In the genomic region with DNA sequence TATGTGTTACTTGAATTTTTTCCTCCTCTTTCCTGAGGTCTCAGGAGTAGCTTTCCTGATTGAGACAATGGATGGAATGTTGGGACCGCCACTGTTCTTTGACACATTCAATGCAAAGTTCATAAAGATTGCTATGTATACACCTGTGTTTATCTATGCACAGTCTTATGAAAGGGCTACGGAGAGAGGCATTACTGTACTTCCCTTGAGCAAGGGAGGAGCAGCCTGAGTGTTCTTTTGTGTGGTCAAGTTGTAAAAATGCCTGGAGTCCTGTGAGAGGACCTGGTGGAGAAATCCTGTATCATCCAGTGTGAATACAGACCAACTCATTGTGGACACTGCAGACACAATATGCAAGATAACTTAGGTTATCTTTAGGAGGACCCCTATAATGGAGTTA, we compare ENCODE assay signal across 10 cellular contexts. TPM values are rescaled to one million over a fixed set of nuclear protein-coding genes. Genes with fewer than 3 reads are reported as not detected.
DNase-seq lines count a peak whose midpoint lies in the region; ATAC-seq, FAIRE-seq and TF ChIP-seq lines count a peak whose summit lies in the region.
"Had no signal": no experiment of that assay in that cellular context is flagged by ENCODE, and none has a peak within 500 bp of the region (broad histone marks: within the 10 kb centered on the region; RNA-seq: fewer than 3 reads in every experiment).

No MANE protein-coding gene starts in this region.

- H3K36me3 ChIP-seq in keratinocyte (ENCODE audit: control insufficient read depth in 2 of 2, extremely low read depth in 1 of 2, insufficient read depth in 2 of 2, low read length in 2 of 2): peaks cover 0 to 14% of the 10 kb centered on the region in 2 experiments
- H3K36me3 ChIP-seq in tibial artery: no peaks in the 10 kb centered on the region

- H2AFZ ChIP-seq in keratinocyte (ENCODE audit: control insufficient read depth, low read length): no peak overlapping the region

- dilution Hi-C loops in keratinocyte (cut with MboI; ENCODE audit: extremely low pct_ligation_motif_present, low sequenced_read_pairs): loop anchor here (25.0 kb wide), 1 partner anchor 417 kb away; no protein-coding TSS in a partner anchor

- peaks cover 4% of the 10 kb centered on the region for H3K9me1 ChIP-seq in keratinocyte (ENCODE audit: control insufficient read depth, extremely low read depth, insufficient read depth, low read length)

- peak overlapping the region; percentile 88 for H3K4me2 ChIP-seq in keratinocyte (ENCODE audit: control insufficient read depth, extremely low read depth, insufficient read depth, low read depth, low read length)

- H3K4me1 ChIP-seq in keratinocyte (ENCODE audit: control insufficient read depth, extremely low read depth, insufficient read depth, low read length) (peaks cover 26% of the 10 kb centered on the region), tibial artery (peaks cover 0 to 32% (median 9%) of the 10 kb centered on the region in 4 donors)

- peak overlapping the region; percentile 85 for H3K27ac ChIP-seq in keratinocyte (ENCODE audit: control insufficient read depth, insufficient read depth, low read length)
- H3K27ac ChIP-seq in tibial artery: no peak overlapping the region

- H3K9me3 ChIP-seq in keratinocyte (ENCODE audit: control insufficient read depth, low read depth, low read length) (no peaks in the 10 kb centered on the region), tibial artery (no peaks in the 10 kb centered on the region)

- H3K9ac ChIP-seq in keratinocyte (ENCODE audit: control insufficient read depth, extremely low read depth, insufficient read depth, low read length): peak overlapping the region; percentile 93

- H3K27me3 ChIP-seq in keratinocyte (ENCODE audit: control insufficient read depth, extremely low read depth, insufficient read depth, low read length) (no peaks in the 10 kb centered on the region), tibial artery (no peaks in the 10 kb centered on the region)

- no peak for ATAC-seq in activated T-helper 17 cell treated with anti-CD3 and anti-CD28 coated beads, Interleukin-2, amount 50 U/mL, for 72 hours (replicated peaks)
- ATAC-seq in HG03521 (IDR thresholded peaks at IDR 0.05; ENCODE audit: unreplicated experiment) (no peak), GM21786 (IDR thresholded peaks at IDR 0.05; ENCODE audit: unreplicated experiment) (no peak)

- no peak overlapping the region for H3K27ac Mint-ChIP-seq in activated T-helper 17 cell treated with anti-CD3 and anti-CD28 coated beads, Interleukin-2, amount 50 U/mL, for 72 hours
- H3K27ac Mint-ChIP-seq: IgD-negative memory B cell had no signal

- H3K27me3 Mint-ChIP-seq in activated T-helper 17 cell treated with anti-CD3 and anti-CD28 coated beads, Interleukin-2, amount 50 U/mL, for 72 hours: peaks cover 13% of the 10 kb centered on the region

- TF ChIP-seq CTCF in keratinocyte (optimal IDR thresholded peaks at IDR 0.05 in 1 of 3, IDR thresholded peaks at IDR 0.05 in 1 of 3, conservative IDR thresholded peaks at IDR 0.05 in 1 of 3; ENCODE audit: extremely low read depth in 1 of 3, insufficient read depth in 2 of 3, low read length in 3 of 3): no peak
- no peak for TF ChIP-seq CTCF in tibial artery (IDR thresholded peaks at IDR 0.05)

- H3K4me1 Mint-ChIP-seq in activated T-helper 17 cell treated with anti-CD3 and anti-CD28 coated beads, Interleukin-2, amount 50 U/mL, for 72 hours: peaks cover 5% of the 10 kb centered on the region

- H3K9me3 Mint-ChIP-seq in activated T-helper 17 cell treated with anti-CD3 and anti-CD28 coated beads, Interleukin-2, amount 50 U/mL, for 72 hours: no peaks in the 10 kb centered on the region
- H3K9me3 Mint-ChIP-seq: central memory CD8-positive, alpha-beta T cell; IgD-negative memory B cell had no signal

- peak overlapping the region; percentile 97 to 100 (median 100) for H3K4me3 ChIP-seq in keratinocyte (ENCODE audit: control insufficient read depth in 2 of 3, extremely low read depth in 1 of 3, insufficient read depth in 2 of 3, low read depth in 1 of 3, low read length in 3 of 3)
- peak overlapping the region; percentile 91 to 93 for H3K4me3 ChIP-seq in tibial artery

- peak overlapping the region; percentile 84 for H3K4me3 Mint-ChIP-seq in activated T-helper 17 cell treated with anti-CD3 and anti-CD28 coated beads, Interleukin-2, amount 50 U/mL, for 72 hours

- H3K36me3 Mint-ChIP-seq in activated T-helper 17 cell treated with anti-CD3 and anti-CD28 coated beads, Interleukin-2, amount 50 U/mL, for 72 hours (ENCODE audit: low read depth): no peaks in the 10 kb centered on the region
- H3K36me3 Mint-ChIP-seq: IgD-negative memory B cell had no signal

- intact Hi-C loops in tibial artery (cut with DNase I; ENCODE audit: low total_unique reads): loop anchor here (10.0 kb wide), 2 partner anchors 239 to 539 kb away; no protein-coding TSS in a partner anchor

- peaks cover 3% of the 10 kb centered on the region for H4K20me1 ChIP-seq in keratinocyte (ENCODE audit: control insufficient read depth, extremely low read depth, insufficient read depth, low read length)

- peak; percentile 87 for FAIRE-seq in keratinocyte (lab: Jason Lieb, UNC)

- DNase-seq in SHP77 (lab: John Stamatoyannopoulos, UW) (peak; percentile 16 to 17), SHP77 treated with DMSO at 0.1 percent for 48 hours (lab: John Stamatoyannopoulos, UW) (no peak), keratinocyte (ENCODE audit: low read depth, low spot score) (no peak), tibial artery (no peak), cerebellum (ENCODE audit: low spot score) (no peak)

- H3K79me2 ChIP-seq in keratinocyte (ENCODE audit: control insufficient read depth, insufficient read depth, low read length): peaks cover 60% of the 10 kb centered on the region

RNA-seq across cellular contexts. Expression of gene SRGAP1, which starts 1.2 kb away (rescaled TPM):
- under 1 TPM; 0.06 to 0.29 TPM for total RNA-seq in activated T-helper 17 cell treated with anti-CD3 and anti-CD28 coated beads, Interleukin-2, amount 50 U/mL, for 72 hours
- polyA plus RNA-seq in keratinocyte: 2.3 to 5.6 TPM (median 4.5 TPM) in 3 replicates
- polyA plus RNA-seq in keratinocyte (2011; ENCODE audit: low read depth): 35.6 TPM
- 3.0 and 4.1 TPM in 2 replicates for polyA plus RNA-seq in keratinocyte (2011; cell fraction: cytosol; rRNA removed)
- 11.3 and 12.6 TPM in 2 replicates for polyA plus RNA-seq in keratinocyte (2011; cell fraction: nucleus; rRNA removed)
- polyA plus RNA-seq in keratinocyte (2012; ENCODE audit: low replicate concordance): 4.0 and 5.6 TPM in 2 replicates
- 10.9 to 25.9 TPM (median 19.6 TPM) in 3 replicates for polyA minus RNA-seq in keratinocyte
- 13.0 TPM for polyA minus RNA-seq in keratinocyte (2011; cell fraction: cytosol; rRNA and poly(A)+ RNA removed)
- polyA minus RNA-seq in keratinocyte (2011; cell fraction: nucleus; rRNA and poly(A)+ RNA removed): 18.9 and 51.8 TPM in 2 replicates
- 39.0 TPM for total RNA-seq in cerebellum
- polyA plus RNA-seq: IgD-negative memory B cell had no signal

Comparison
In these comparisons a context has a peak if more than half of its experiments do, and no peak if none do; other contexts are left out.
1. DNase-seq: peak in SHP77 (2 of 2); none in SHP77 treated with DMSO at 0.1 percent for 48 hours (single experiment), keratinocyte (single experiment), tibial artery (0 of 2) and cerebellum (single experiment).
2. RNA of gene SRGAP1, which starts 1.2 kb away (total RNA-seq): 39.0 TPM in cerebellum (single experiment); 0.06 to 0.29 TPM in activated T-helper 17 cell treated with anti-CD3 and anti-CD28 coated beads, Interleukin-2, amount 50 U/mL, for 72 hours; every median in the first group is over 10 times any median in the second.